ENCODE assay signal across 24 cellular contexts in the genomic region with DNA sequence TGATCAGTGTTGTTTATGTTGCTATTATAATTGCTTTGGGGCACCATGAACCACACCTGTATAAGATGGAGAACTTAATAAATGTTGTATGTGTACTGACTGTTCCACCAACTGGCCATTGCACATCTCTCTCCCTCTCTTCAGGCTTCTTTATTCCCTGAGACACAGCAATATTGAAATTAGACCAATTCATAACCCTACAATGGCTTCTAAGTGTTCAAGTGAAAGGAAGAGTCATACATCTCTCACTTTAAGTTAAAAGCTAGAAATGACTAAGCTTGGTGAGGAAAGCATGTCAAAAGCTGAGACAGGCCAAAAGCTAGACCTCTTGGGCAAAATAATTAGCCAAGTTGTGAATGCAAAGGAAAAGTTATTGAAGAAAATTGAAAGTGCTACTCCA.
"Had no signal": no experiment of that assay in that cellular context is flagged by ENCODE, and none has a peak within 500 bp of the region (broad histone marks: within the 10 kb centered on the region; RNA-seq: fewer than 3 reads in every experiment).

No MANE protein-coding gene starts in this region.

- H3K4me1 Mint-ChIP-seq: activated naive CD4-positive, alpha-beta T cell treated with anti-CD3 and anti-CD28 coated beads, Interleukin-2, amount 50 U/mL, for 24 hours; activated naive CD8-positive, alpha-beta T cell treated with anti-CD3 and anti-CD28 coated beads, Interleukin-2, amount 10 ng/mL, durations not matched to agents 7 days and 5 days; T-helper 17 cell had no signal

- H3K27me3 Mint-ChIP-seq: brain had no signal

- DNase-seq: activated CD4-positive, alpha-beta T cell treated with anti-CD3 and anti-CD28 coated beads for 4 hours; activated CD4-positive, alpha-beta T cell treated with anti-CD3 and anti-CD28 coated beads, Interleukin-2, amount 50 U/mL, for 1 hour; activated CD4-positive, alpha-beta T cell treated with anti-CD3 and anti-CD28 coated beads, Interleukin-2, amount 50 U/mL, for 48 hours; activated CD4-positive, CD25-positive, alpha-beta regulatory T cell; activated CD4-positive, CD25-positive, alpha-beta regulatory T cell treated with anti-CD3 and anti-CD28 coated beads, Interleukin-2, amount 50 U/mL, for 72 hours; activated CD8-positive, alpha-beta memory T cell treated with anti-CD3 and anti-CD28 coated beads for 24 hours; activated CD8-positive, alpha-beta T cell treated with anti-CD3 and anti-CD28 coated beads for 36 hours; activated effector memory CD4-positive, alpha-beta T cell treated with Interleukin-2 at 50 U/mL for 16 hours; activated gamma-delta T cell treated with Interleukin-2 at 50 U/mL for 16 hours; activated naive CD4-positive, alpha-beta T cell treated with Interleukin-2 at 50 U/mL for 16 hours; activated naive CD8-positive, alpha-beta T cell treated with anti-CD3 and anti-CD28 coated beads, Interleukin-2, amount 10 ng/mL, durations not matched to agents 7 days and 5 days; activated T-cell treated with anti-CD3 and anti-CD28 coated beads, Interleukin-2, amount 50 U/mL, for 4 hours; central memory CD4-positive, alpha-beta T cell; cerebellar nuclear complex; colonic mucosa; effector CD8-positive, alpha-beta T cell; esophagus squamous epithelium; foreskin melanocyte; T-helper 17 cell; T1000 had no signal

- ATAC-seq: activated CD8-positive, alpha-beta T cell treated with anti-CD3 and anti-CD28 coated beads for 36 hours; activated T-cell treated with anti-CD3 and anti-CD28 coated beads, Interleukin-2, amount 50 U/mL, for 4 hours; gastroesophageal sphincter; T-helper 17 cell had no signal

- H3K27ac Mint-ChIP-seq: activated CD8-positive, alpha-beta T cell treated with anti-CD3 and anti-CD28 coated beads for 36 hours; activated naive CD4-positive, alpha-beta T cell treated with anti-CD3 and anti-CD28 coated beads, Interleukin-2, amount 50 U/mL, for 24 hours; activated naive CD8-positive, alpha-beta T cell treated with anti-CD3 and anti-CD28 coated beads, Interleukin-2, amount 10 ng/mL, durations not matched to agents 7 days and 5 days; brain; T-helper 17 cell; T-helper 2 cell treated with Interferon-gamma antibody and Interleukin-4, amounts not matched to agents 5 μg/mL and 100 μg/mL, for 36 hours had no signal

- H3K36me3 Mint-ChIP-seq: activated naive CD4-positive, alpha-beta T cell treated with anti-CD3 and anti-CD28 coated beads, Interleukin-2, amount 50 U/mL, for 24 hours; activated naive CD8-positive, alpha-beta T cell treated with anti-CD3 and anti-CD28 coated beads, Interleukin-2, amount 10 ng/mL, durations not matched to agents 7 days and 5 days had no signal

- H3K4me3 Mint-ChIP-seq: activated CD8-positive, alpha-beta T cell treated with anti-CD3 and anti-CD28 coated beads for 36 hours; activated naive CD4-positive, alpha-beta T cell treated with anti-CD3 and anti-CD28 coated beads, Interleukin-2, amount 50 U/mL, for 24 hours; activated naive CD8-positive, alpha-beta T cell treated with anti-CD3 and anti-CD28 coated beads, Interleukin-2, amount 10 ng/mL, durations not matched to agents 7 days and 5 days; activated T-cell treated with anti-CD3 and anti-CD28 coated beads, Interleukin-2, amount 50 U/mL, for 4 hours; brain; T-helper 17 cell; T-helper 2 cell treated with Interferon-gamma antibody and Interleukin-4, amounts not matched to agents 5 μg/mL and 100 μg/mL, for 36 hours had no signal
